8 cellular contexts compared by ENCODE assay signal in genomic region chr1:11680270-11681070, GRCh38. TPM values are rescaled to one million over a fixed set of nuclear protein-coding genes. Genes with fewer than 3 reads are reported as not detected.
DNase-seq lines count a peak whose midpoint lies in the region; ATAC-seq and TF ChIP-seq lines count a peak whose summit lies in the region.

No MANE protein-coding gene starts in this region.

- H3K9me3 Mint-ChIP-seq in IgD-negative memory B cell: no peaks in the 10 kb centered on the region

- peaks cover 29% of the 10 kb centered on the region for H3K4me1 ChIP-seq in ES-I3 (ENCODE audit: insufficient read depth, low read length)
- peaks cover 10% of the 10 kb centered on the region for H3K4me1 ChIP-seq in body of pancreas

- no peak for TF ChIP-seq CTCF in body of pancreas (IDR thresholded peaks at IDR 0.05)

- no peaks in the 10 kb centered on the region for H3K27me3 Mint-ChIP-seq in IgD-negative memory B cell

- WGBS in body of pancreas, 2 donors: 9 to 35% methylated on average over 14 to 55 of the region's 65 CpGs

- peak overlapping the region; percentile 75 to 86 for H3K4me3 ChIP-seq in body of pancreas

- TF ChIP-seq POLR2A in body of pancreas (IDR thresholded peaks at IDR 0.05): no peak

- no peaks in the 10 kb centered on the region for H3K27me3 ChIP-seq in body of pancreas

- peaks cover 9% of the 10 kb centered on the region for H3K36me3 ChIP-seq in ES-I3 (ENCODE audit: insufficient read depth, low read length)
- peaks cover 0 to 2% of the 10 kb centered on the region in 2 donors for H3K36me3 ChIP-seq in body of pancreas (replicated peaks in 1 of 2; ENCODE audit: insufficient read depth in 1 of 2, low read depth in 2 of 2)

- H3K4me1 Mint-ChIP-seq in IgD-negative memory B cell: peaks cover 5 to 13% (median 6%) of the 10 kb centered on the region in 3 donors

- no peaks in the 10 kb centered on the region for H3K36me3 Mint-ChIP-seq in IgD-negative memory B cell

- DNase-seq in body of pancreas: peak in 1 of 4 donors; percentile 29
- no peak for DNase-seq in left colon
- DNase-seq in substantia nigra (lab: John Stamatoyannopoulos, UW): peak in 3 of 49 donors; percentile 54 to 98 (median 61)
- DNase-seq in T-helper 9 cell: no peak
- DNase-seq in hepatic stellate cell (ENCODE audit: low spot score): no peak

- ATAC-seq in GM21528 (IDR thresholded peaks at IDR 0.05; ENCODE audit: low FRiP score, unreplicated experiment) (peak; percentile 17), body of pancreas (peak; percentile 30), left colon (peak; percentile 34)

- H3K9me3 ChIP-seq in ES-I3 (ENCODE audit: control insufficient read depth, insufficient read depth, low read length): no peaks in the 10 kb centered on the region
- H3K9me3 ChIP-seq in body of pancreas: no peaks in the 10 kb centered on the region

- H3K9ac ChIP-seq in ES-I3 (ENCODE audit: low read depth, low read length): peak overlapping the region; percentile 62

- H3K27ac ChIP-seq in body of pancreas (peak overlapping the region; percentile 55 to 85 (median 67)), substantia nigra (ENCODE audit: low read depth, low read length, poor library complexity, severe bottlenecking) (peak overlapping the region; percentile 82)

- H3K4me3 Mint-ChIP-seq in IgD-negative memory B cell: peak overlapping the region; percentile 93 to 97 (median 94)

- intact Hi-C loops in body of pancreas (cut with DNase I) (no loop called here), left colon (cut with DNase I, micrococcal nuclease) (no loop called here)

- H3K27ac Mint-ChIP-seq in IgD-negative memory B cell: peak overlapping the region; percentile 23 to 67 (median 32)

RNA-seq across cellular contexts. Expression of gene MAD2L2, which starts 0.5 kb away (rescaled TPM):
- polyA plus RNA-seq in IgD-negative memory B cell: 49.1 TPM
- 10 to 100 TPM in 1 of 2 donors, 1 to 10 TPM in 1; 6.9 to 31.6 TPM for total RNA-seq in body of pancreas
- 1 to 10 TPM; 7.0 to 7.4 TPM for total RNA-seq in left colon

RNA-seq across cellular contexts. Expression of gene DRAXIN, which starts 11.0 kb away (rescaled TPM):
- 0.13 TPM for polyA plus RNA-seq in IgD-negative memory B cell
- total RNA-seq in body of pancreas: not detected
- under 1 TPM; 0.06 to 0.11 TPM for total RNA-seq in left colon

RNA-seq across cellular contexts. Expression of gene FBXO6, which starts 16.5 kb away (rescaled TPM):
- polyA plus RNA-seq in IgD-negative memory B cell: 24.2 TPM
- total RNA-seq in body of pancreas: 1 to 10 TPM; 6.3 to 7.5 TPM
- total RNA-seq in left colon: 1 to 10 TPM; 6.8 to 8.1 TPM

RNA-seq across cellular contexts. Expression of gene FBXO44, which starts 25.8 kb away (rescaled TPM):
- polyA plus RNA-seq in IgD-negative memory B cell: 16.9 TPM
- total RNA-seq in body of pancreas (10 to 100 TPM; 12.9 to 30.6 TPM), left colon (1 to 10 TPM; 4.0 to 8.1 TPM)

RNA-seq across cellular contexts. Expression of gene FBXO2, which starts 26.2 kb away (rescaled TPM):
- 18.0 TPM for polyA plus RNA-seq in IgD-negative memory B cell
- 10 to 100 TPM; 57.4 to 87.4 TPM for total RNA-seq in body of pancreas
- 1 to 10 TPM in 1 of 2 donors, under 1 TPM in 1; 0.55 to 1.4 TPM for total RNA-seq in left colon
